1 cellular context compared by ENCODE assay signal in genomic region chr2:190648289-190649034, GRCh38.
TF ChIP-seq lines count a peak whose summit lies in the region.

No MANE protein-coding gene starts in this region.

TF ChIP-seq in HepG2, 621 proteins besides CTCF, POLR2A, EP300 and RAD21 (continued from another document and continues in another):
- TF ChIP-seq ZGPAT (CRISPR knock-in tag; IDR thresholded peaks at IDR 0.05) (peak; percentile 85), RBM39 (IDR thresholded peaks at IDR 0.05; ENCODE audit: low read depth, low read length, poor library complexity, severe bottlenecking) (peak; percentile 50), SIX4 (CRISPR knock-in tag; IDR thresholded peaks at IDR 0.05) (0 out of 2 replicates have a peak, but pooled peaks have one; percentile 30), IRF2 (CRISPR knock-in tag; IDR thresholded peaks at IDR 0.05) (peak; percentile 24; the same call in 1 of the 2 replicates), GMEB1 (CRISPR knock-in tag; IDR thresholded peaks at IDR 0.05; ENCODE audit: borderline replicate concordance) (peak; percentile 53; the same call in 1 of the 2 replicates), ZNF605 (CRISPR knock-in tag; IDR thresholded peaks at IDR 0.05) (peak; percentile 63; the same call in 1 of the 2 replicates), ZFX (CRISPR knock-in tag; IDR thresholded peaks at IDR 0.05; ENCODE audit: low read depth) (peak; percentile 56), MAFK (conservative IDR thresholded peaks at IDR 0.05 in 1 of 2, IDR thresholded peaks at IDR 0.05 in 1 of 2; ENCODE audit: low read length in 2 of 2) (no peak), KAT8 (CRISPR knock-in tag; IDR thresholded peaks at IDR 0.05) (peak; percentile 35; the same call in 1 of the 2 replicates), ZFP91 (CRISPR knock-in tag; IDR thresholded peaks at IDR 0.05; ENCODE audit: borderline replicate concordance) (peak; percentile 66), RBM22 (optimal IDR thresholded peaks at IDR 0.05; ENCODE audit: low read length) (peak; percentile 68), STAG1 (CRISPR knock-in tag; IDR thresholded peaks at IDR 0.05) (0 out of 2 replicates have a peak, but pooled peaks have one; percentile 8), ZSCAN30 (CRISPR knock-in tag; IDR thresholded peaks at IDR 0.05) (no peak; the same call in 1 of the 2 replicates), ZNF383 (CRISPR knock-in tag; IDR thresholded peaks at IDR 0.05; ENCODE audit: borderline replicate concordance) (no peak), ZNF101 (CRISPR knock-in tag; IDR thresholded peaks at IDR 0.05; ENCODE audit: borderline replicate concordance, low read depth) (no peak), ZBTB38 (CRISPR knock-in tag; IDR thresholded peaks at IDR 0.05) (0 out of 2 replicates have a peak, but pooled peaks have one; percentile 14), YEATS4 (CRISPR knock-in tag; IDR thresholded peaks at IDR 0.05; ENCODE audit: borderline replicate concordance) (peak; percentile 61; the same call in 1 of the 2 replicates), ARID4A (CRISPR knock-in tag; IDR thresholded peaks at IDR 0.05; ENCODE audit: borderline replicate concordance) (peak; percentile 79), ZBTB7B (CRISPR knock-in tag; IDR thresholded peaks at IDR 0.05) (0 out of 2 replicates have a peak, but pooled peaks have one; percentile 48), CBFB (CRISPR knock-in tag; IDR thresholded peaks at IDR 0.05) (peak; percentile 24; the same call in 1 of the 2 replicates), PRDM10 (CRISPR knock-in tag; IDR thresholded peaks at IDR 0.05; ENCODE audit: low read depth) (peak; percentile 97), ZNF558 (CRISPR knock-in tag; IDR thresholded peaks at IDR 0.05; ENCODE audit: borderline replicate concordance) (peak; percentile 33; the same call in 1 of the 2 replicates), TFAP4 (IDR thresholded peaks at IDR 0.05; ENCODE audit: borderline replicate concordance, low read depth) (peak; percentile 15; the same call in 1 of the 2 replicates), ZMAT3 (CRISPR knock-in tag; conservative IDR thresholded peaks at IDR 0.05) (0 out of 2 replicates have a peak, but pooled peaks have one; percentile 42), MTF2 (CRISPR knock-in tag; IDR thresholded peaks at IDR 0.05; ENCODE audit: borderline replicate concordance) (peak; percentile 61; the same call in 1 of the 2 replicates), HNRNPLL (IDR thresholded peaks at IDR 0.05; ENCODE audit: low read depth, low read length, poor library complexity, severe bottlenecking) (peak; percentile 52), ZBTB1 (CRISPR knock-in tag; IDR thresholded peaks at IDR 0.05; ENCODE audit: borderline replicate concordance) (no peak), ZMYM4 (CRISPR knock-in tag; IDR thresholded peaks at IDR 0.05) (peak; percentile 69), FOXK2 (IDR thresholded peaks at IDR 0.05) (peak; percentile 65), ZNF296 (CRISPR knock-in tag; conservative IDR thresholded peaks at IDR 0.05) (0 out of 2 replicates have a peak, but pooled peaks have one; percentile 48), ZNF530 (CRISPR knock-in tag; IDR thresholded peaks at IDR 0.05; ENCODE audit: low read depth) (0 out of 2 replicates have a peak, but pooled peaks have one; percentile 29), FOXO1 (CRISPR knock-in tag; IDR thresholded peaks at IDR 0.05) (no peak), PATZ1 (CRISPR knock-in tag; IDR thresholded peaks at IDR 0.05) (peak; percentile 86), GABPB1 (CRISPR knock-in tag; IDR thresholded peaks at IDR 0.05) (peak; percentile 65; the same call in 1 of the 2 replicates), ARID5B (CRISPR knock-in tag; IDR thresholded peaks at IDR 0.05) (peak; percentile 52; the same call in 1 of the 2 replicates)
